Comparison of ENCODE assay signal across 10 cellular contexts in the genomic region with DNA sequence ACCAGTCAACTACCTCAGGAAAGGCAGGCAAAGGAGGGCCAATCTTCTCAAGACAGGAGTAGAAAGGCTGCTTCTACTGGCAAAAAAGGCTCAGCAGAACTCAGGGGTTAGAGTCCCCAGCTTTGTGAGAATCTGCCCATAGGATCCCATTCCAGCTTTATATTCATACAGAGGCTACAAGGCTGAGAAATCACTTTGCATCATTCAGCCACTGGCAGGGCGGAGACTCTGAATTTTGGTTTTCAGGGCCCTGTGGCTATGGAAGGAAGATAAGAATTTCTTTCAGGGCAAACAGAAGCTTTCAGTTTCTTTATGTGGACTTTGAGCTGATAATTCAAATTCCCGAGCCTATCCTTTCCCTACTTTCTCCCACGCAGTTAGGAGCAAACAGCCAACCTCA.
DNase-seq lines count a peak whose midpoint lies in the region; ATAC-seq and TF ChIP-seq lines count a peak whose summit lies in the region.
"Had no signal": no experiment of that assay in that cellular context is flagged by ENCODE, and none has a peak within 500 bp of the region (broad histone marks: within the 10 kb centered on the region; RNA-seq: fewer than 3 reads in every experiment).

No MANE protein-coding gene starts in this region.

- no peaks in the 10 kb centered on the region for H3K36me3 Mint-ChIP-seq in chondrocyte (ENCODE audit: low read depth)

- TF ChIP-seq CTCF in KMS-11 (conservative IDR thresholded peaks at IDR 0.05; ENCODE audit: low read depth, low read length) (no peak), colonic mucosa (IDR thresholded peaks at IDR 0.05) (no peak), coronary artery (IDR thresholded peaks at IDR 0.05) (no peak), chondrocyte (IDR thresholded peaks at IDR 0.05) (no peak)

- H3K27ac ChIP-seq in KMS-11 (peak overlapping the region; percentile 99), colonic mucosa (peak overlapping the region; percentile 17), coronary artery (no peak overlapping the region)

- no peak overlapping the region for H3K4me3 Mint-ChIP-seq in chondrocyte (ENCODE audit: unreplicated experiment)

- H3K9ac ChIP-seq in KMS-11: peak overlapping the region; percentile 69; the same call in 1 of the 2 replicates
- no peak overlapping the region for H3K9ac ChIP-seq in colonic mucosa (ENCODE audit: low read depth in 2 of 2, low read length in 2 of 2)

- intact Hi-C loops in colonic mucosa (cut with DNase I): no loop called here

- H3K79me2 ChIP-seq in KMS-11 (ENCODE audit: insufficient read depth, low read depth): no peaks in the 10 kb centered on the region

- peaks cover 97% of the 10 kb centered on the region for H3K4me1 ChIP-seq in KMS-11 (ENCODE audit: low read depth, poor library complexity, severe bottlenecking)
- no peaks in the 10 kb centered on the region for H3K4me1 ChIP-seq in colonic mucosa

- H3K4me3 ChIP-seq in KMS-11 (IDR thresholded peaks at IDR 0.05; ENCODE audit: insufficient read depth, low read depth, low read length) (no peak overlapping the region), colonic mucosa (no peak overlapping the region), coronary artery (no peak overlapping the region)

- no peaks in the 10 kb centered on the region for H3K36me3 ChIP-seq in KMS-11 (ENCODE audit: insufficient read depth)
- no peaks in the 10 kb centered on the region for H3K36me3 ChIP-seq in colonic mucosa

- no peaks in the 10 kb centered on the region for H3K9me3 ChIP-seq in colonic mucosa

- no peaks in the 10 kb centered on the region for H4K20me1 ChIP-seq in KMS-11 (ENCODE audit: insufficient read depth)

- no peaks in the 10 kb centered on the region for H3K27me3 Mint-ChIP-seq in chondrocyte (ENCODE audit: low read depth)

- peaks cover 18% of the 10 kb centered on the region for H3K9me3 Mint-ChIP-seq in chondrocyte (ENCODE audit: low read depth)

- H3K4me1 Mint-ChIP-seq in chondrocyte (ENCODE audit: low read depth): no peaks in the 10 kb centered on the region

- peak overlapping the region; percentile 80 for H3K4me2 ChIP-seq in KMS-11

- no peak overlapping the region for H3K27ac Mint-ChIP-seq in chondrocyte (ENCODE audit: unreplicated experiment)

- no peak for DNase-seq in colonic mucosa
- DNase-seq in GF-D8 (lab: John Stamatoyannopoulos, UW): no peak
- DNase-seq in coronary artery (ENCODE audit: low spot score): no peak
- DNase-seq in chondrocyte (ENCODE audit: low spot score): no peak
- DNase-seq: foreskin melanocyte, NCI-H2081 treated with DMSO at 0.1 percent for 48 hours had no signal

- H3K27me3 ChIP-seq in KMS-11 (ENCODE audit: insufficient read depth, low read depth) (no peaks in the 10 kb centered on the region), colonic mucosa (no peaks in the 10 kb centered on the region)

- peak overlapping the region; percentile 41; the same call in 1 of the 2 replicates for H2AFZ ChIP-seq in KMS-11 (ENCODE audit: low read depth)

- ATAC-seq in GM18498 (IDR thresholded peaks at IDR 0.05; ENCODE audit: unreplicated experiment) (peak; percentile 42), GM21526 (IDR thresholded peaks at IDR 0.05; ENCODE audit: low FRiP score, unreplicated experiment) (peak; percentile 28), HG03442 (IDR thresholded peaks at IDR 0.05; ENCODE audit: unreplicated experiment) (no peak)

Comparison
In these comparisons a context has a peak if more than half of its experiments do, and no peak if none do; other contexts are left out.
1. H3K27ac ChIP-seq: peak in KMS-11 (single experiment) and colonic mucosa (single experiment); none in coronary artery (0 of 2).